8 cellular contexts compared by ENCODE assay signal in the genomic region with DNA sequence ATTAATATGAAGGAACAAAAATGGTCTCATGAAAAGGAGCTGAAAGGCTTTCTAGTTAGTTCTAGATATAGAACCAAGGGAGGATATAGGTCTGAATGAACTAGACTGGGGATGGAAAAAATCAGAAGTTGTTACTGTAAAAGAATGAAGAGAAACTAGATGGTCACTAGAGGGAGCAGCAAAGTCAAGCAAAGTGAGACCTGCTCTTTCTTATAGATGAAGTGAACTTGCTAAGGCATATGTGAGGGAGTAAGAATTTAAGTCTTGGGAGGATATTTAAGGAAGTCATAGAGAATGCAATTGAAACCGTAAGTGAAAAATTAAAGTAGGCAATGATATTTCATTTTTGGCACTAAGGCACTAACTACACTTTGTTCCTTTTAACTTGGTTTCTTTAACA.
DNase-seq lines count a peak whose midpoint lies in the region; ATAC-seq and TF ChIP-seq lines count a peak whose summit lies in the region.
"Not testable (repeated sequence)": the region's sequence is repeated elsewhere in the genome, so short reads cannot be mapped to it uniquely, and the experiment has no call there.

No MANE protein-coding gene starts in this region.

- POLR2A ChIA-PET in PC-9 (lab: Charles Lee; ENCODE audit: unreplicated experiment), result not testable (repeated sequence)

- not testable (repeated sequence) for H3K4me3 ChIP-seq in PC-9; mammary epithelial cell (replicated peaks in 1 of 3; ENCODE audit: insufficient read depth in 1 of 3, low read depth in 2 of 3, low read length in 3 of 3)

- DNase-seq in Daoy (ENCODE audit: low read depth) (peak; percentile 4), GM19238 (ENCODE audit: insufficient read length, low spot score) (peak; percentile 0), LHCN-M2 (ENCODE audit: low read depth) (peak; percentile 35), mammary epithelial cell (peak; percentile 3), iPS-NIHi7 (ENCODE audit: extremely low spot score) (peak; percentile 8), superior temporal gyrus (ENCODE audit: extremely low spot score) (peak; percentile 41)
- not testable (repeated sequence) for DNase-seq in PC-9

- peak; percentile 84 for ATAC-seq in HG02642 (IDR thresholded peaks at IDR 0.05; ENCODE audit: poor library complexity, unreplicated experiment)

- H3K9me3 ChIP-seq in PC-9 (ENCODE audit: insufficient read depth, low read depth); mammary epithelial cell (replicated peaks; ENCODE audit: insufficient read depth, low read length): not testable (repeated sequence)

- H3F3A ChIP-seq in PC-9 (ENCODE audit: insufficient read depth, low read depth), result not testable (repeated sequence)

- H3K36me3 ChIP-seq in PC-9 (ENCODE audit: low read depth); mammary epithelial cell (ENCODE audit: insufficient read depth, low read length): not testable (repeated sequence)

- dilution Hi-C loops in mammary epithelial cell (cut with HindIII; ENCODE audit: low sequenced_read_pairs), result not testable (repeated sequence)

- H4K20me1 ChIP-seq in PC-9 (ENCODE audit: insufficient read depth); mammary epithelial cell (ENCODE audit: insufficient read depth, low read length): not testable (repeated sequence)

- WGBS in mammary epithelial cell (ENCODE audit: low coverage, missing lambda C conversion rate), result 100% methylated on average over 1 of the region's 1 CpG

- not testable (repeated sequence) for H3K27ac ChIP-seq in PC-9; mammary epithelial cell (ENCODE audit: insufficient read depth, low read depth, low read length)

- in situ Hi-C loops in mammary epithelial cell (cut with MboI; ENCODE audit: low sequenced_read_pairs in 2 of 2), result not testable (repeated sequence)

- CTCF ChIA-PET in PC-9 (lab: Charles Lee); mammary epithelial cell (lab: Charles Lee; ENCODE audit: low non-redundant PET): not testable (repeated sequence)

- H3K9ac ChIP-seq in mammary epithelial cell (ENCODE audit: insufficient read depth, low read length), result not testable (repeated sequence)

- not testable (repeated sequence) for H3K4me2 ChIP-seq in PC-9; mammary epithelial cell (ENCODE audit: insufficient read depth, low read depth, low read length)

- intact Hi-C loops in PC-9 (cut with micrococcal nuclease; ENCODE audit: unreplicated experiment); mammary epithelial cell (cut with micrococcal nuclease): not testable (repeated sequence)

- not testable (repeated sequence) for BruUV-seq in PC-9 (replicated peaks; lab: Mats Ljungman, UMichigan); mammary epithelial cell (replicated peaks; lab: Mats Ljungman, UMichigan)

- not testable (repeated sequence) for H3K79me2 ChIP-seq in PC-9 (ENCODE audit: low read depth); mammary epithelial cell (ENCODE audit: insufficient read depth, low read length)

- H2AFZ ChIP-seq in PC-9; mammary epithelial cell (ENCODE audit: low read depth, low read length): not testable (repeated sequence)

- TF ChIP-seq CTCF in PC-9 (conservative IDR thresholded peaks at IDR 0.05) (peak; percentile 50), mammary epithelial cell (conservative IDR thresholded peaks at IDR 0.05 in 1 of 2, IDR thresholded peaks at IDR 0.05 in 1 of 2; ENCODE audit: extremely low read depth in 1 of 2, insufficient read depth in 1 of 2, low read depth in 1 of 2, low read length in 2 of 2) (peak; percentile 14 to 42)

- not testable (repeated sequence) for H3K27me3 ChIP-seq in PC-9 (ENCODE audit: insufficient read depth, low read depth); mammary epithelial cell (ENCODE audit: insufficient read depth, low read length)

- H3K9me2 ChIP-seq in PC-9 (ENCODE audit: insufficient read depth), result not testable (repeated sequence)

- not testable (repeated sequence) for H3K4me1 ChIP-seq in PC-9 (replicated peaks; ENCODE audit: insufficient read depth); mammary epithelial cell (ENCODE audit: insufficient read depth, low read length)
